ENCODE assay signal across 1 cellular context in genomic region chr11:77517226-77517625, GRCh38.
TF ChIP-seq lines count a peak whose summit lies in the region.

No MANE protein-coding gene starts in this region.

TF ChIP-seq in HEK293, 187 proteins besides CTCF, POLR2A, EP300 and RAD21 (continued from another document):
- TF ChIP-seq ZSCAN5A (tag by site-specific recombination; IDR thresholded peaks at IDR 0.05) (no peak), ZNF48 (tag by site-specific recombination; IDR thresholded peaks at IDR 0.05) (no peak), ZNF629 (tag by site-specific recombination; IDR thresholded peaks at IDR 0.05) (peak; percentile 53; the same call in 1 of the 2 replicates), ZBTB44 (tag by site-specific recombination; IDR thresholded peaks at IDR 0.05) (no peak), ZNF777 (tag by site-specific recombination; IDR thresholded peaks at IDR 0.05; ENCODE audit: borderline replicate concordance) (no peak), ZNF473 (tag by site-specific recombination; IDR thresholded peaks at IDR 0.05) (no peak), ZSCAN23 (tag by site-specific recombination; IDR thresholded peaks at IDR 0.05) (no peak), ZNF148 (tag by site-specific recombination; IDR thresholded peaks at IDR 0.05; ENCODE audit: borderline replicate concordance) (no peak)
